In genomic region chr5:142815469-142815868, GRCh38 we compare ENCODE assay signal across 19 cellular contexts. TPM values are rescaled to one million over a fixed set of nuclear protein-coding genes. Genes with fewer than 3 reads are reported as not detected.
DNase-seq lines count a peak whose midpoint lies in the region; ATAC-seq, FAIRE-seq and TF ChIP-seq lines count a peak whose summit lies in the region.
"Had no signal": no experiment of that assay in that cellular context is flagged by ENCODE, and none has a peak within 500 bp of the region (broad histone marks: within the 10 kb centered on the region; RNA-seq: fewer than 3 reads in every experiment).

No MANE protein-coding gene starts in this region.

- RAD21 ChIA-PET in HCT116 (lab: Charles Lee; ENCODE audit: low non-redundant PET in 1 of 2, low total read pairs in 2 of 2, uncharacterized antibody in 2 of 2, unreplicated experiment in 2 of 2): no interaction called here

- H3K79me2 ChIP-seq in HCT116 (ENCODE audit: insufficient read depth, low read length) (peaks cover 14% of the 10 kb centered on the region; the same call in 1 of the 2 replicates), K562 (ENCODE audit: control insufficient read depth, insufficient read depth, low read length) (no peaks in the 10 kb centered on the region), parathyroid adenoma (peaks cover 8% of the 10 kb centered on the region)

- H3K4me3 ChIP-seq in HCT116 (replicated peaks in 1 of 2; ENCODE audit: low read depth in 1 of 2, low read length in 2 of 2): no peak overlapping the region
- no peak overlapping the region for H3K4me3 ChIP-seq in K562
- no peak overlapping the region for H3K4me3 ChIP-seq in parathyroid adenoma (ENCODE audit: low read depth, low read length)
- H3K4me3 ChIP-seq: GM12878 had no signal

- H3K4me1 Mint-ChIP-seq in activated naive CD4-positive, alpha-beta T cell treated with anti-CD3 and anti-CD28 coated beads, Interleukin-2, amount 10 ng/mL, durations not matched to agents 7 days and 5 days: peaks cover 3% of the 10 kb centered on the region

- H3K36me3 ChIP-seq in HCT116 (ENCODE audit: control insufficient read depth in 1 of 2, insufficient read depth in 2 of 2, low read length in 2 of 2) (no peaks in the 10 kb centered on the region), K562 (ENCODE audit: control insufficient read depth, insufficient read depth, low read length) (no peaks in the 10 kb centered on the region), parathyroid adenoma (ENCODE audit: control insufficient read depth, insufficient read depth, low read length) (no peaks in the 10 kb centered on the region)

- TF ChIP-seq RAD21 in HCT116 (IDR thresholded peaks at IDR 0.05; ENCODE audit: low read depth): no peak
- no peak for TF ChIP-seq RAD21 in K562 (CRISPR knock-in tag; conservative IDR thresholded peaks at IDR 0.05 in 1 of 2, IDR thresholded peaks at IDR 0.05 in 1 of 2)

- H3K27me3 ChIP-seq in HCT116 (ENCODE audit: insufficient read depth, low read length) (no peaks in the 10 kb centered on the region), K562 (ENCODE audit: control insufficient read depth in 2 of 2, insufficient read depth in 2 of 2, low read length in 2 of 2) (peaks cover 4% of the 10 kb centered on the region in 2 experiments; a peak in 2 of 5 replicates), parathyroid adenoma (ENCODE audit: control insufficient read depth, insufficient read depth, low read length) (no peaks in the 10 kb centered on the region)

- H3K9me3 ChIP-seq in HCT116 (ENCODE audit: control insufficient read depth in 1 of 2, insufficient read depth in 1 of 2, low read depth in 1 of 2, low read length in 2 of 2) (no peaks in the 10 kb centered on the region), K562 (replicated peaks; ENCODE audit: control insufficient read depth, insufficient read depth, low read depth, low read length) (no peaks in the 10 kb centered on the region), parathyroid adenoma (ENCODE audit: control insufficient read depth, low read length) (no peaks in the 10 kb centered on the region)

- H3K27ac ChIP-seq in HCT116 (ENCODE audit: low read depth, low read length) (peak overlapping the region; percentile 89; the same call in 1 of the 2 replicates), K562 (ENCODE audit: extremely low read depth, low read depth, low read length) (no peak overlapping the region), parathyroid adenoma (peak overlapping the region; percentile 84)
- H3K27ac ChIP-seq: KMS-11 had no signal

- no peaks in the 10 kb centered on the region for H4K20me1 ChIP-seq in HCT116 (ENCODE audit: insufficient read depth)
- H4K20me1 ChIP-seq in K562 (replicated peaks; ENCODE audit: control insufficient read depth, insufficient read depth, low read length): no peaks in the 10 kb centered on the region

- H3K9me3 Mint-ChIP-seq in activated naive CD4-positive, alpha-beta T cell treated with anti-CD3 and anti-CD28 coated beads, Interleukin-2, amount 10 ng/mL, durations not matched to agents 7 days and 5 days: no peaks in the 10 kb centered on the region
- no peaks in the 10 kb centered on the region for H3K9me3 Mint-ChIP-seq in activated naive CD4-positive, alpha-beta T cell treated with anti-CD3 and anti-CD28 coated beads, Interleukin-2, amount 50 U/mL, for 72 hours
- H3K9me3 Mint-ChIP-seq: IgD-negative memory B cell had no signal

- ATAC-seq in activated naive CD4-positive, alpha-beta T cell treated with anti-CD3 and anti-CD28 coated beads, Interleukin-2, amount 50 U/mL, for 72 hours: no peak
- ATAC-seq in HCT116 (no peak), K562 (no peak), HG03571 (IDR thresholded peaks at IDR 0.05; ENCODE audit: unreplicated experiment) (no peak), GM19452 (IDR thresholded peaks at IDR 0.05; ENCODE audit: unreplicated experiment) (no peak), HG03354 (IDR thresholded peaks at IDR 0.05; ENCODE audit: poor library complexity, severe bottlenecking, unreplicated experiment) (no peak)
- ATAC-seq: GM12878 had no signal

- no peak overlapping the region for H2AFZ ChIP-seq in HCT116 (ENCODE audit: low read depth, low read length, poor library complexity, severe bottlenecking)
- H2AFZ ChIP-seq in K562 (ENCODE audit: low read depth, low read length): no peak overlapping the region
- no peak overlapping the region for H2AFZ ChIP-seq in parathyroid adenoma

- POLR2A ChIA-PET in HCT116 (lab: Charles Lee): no interaction called here
- POLR2A ChIA-PET in K562 (lab: Yijun Ruan, JAX): no interaction called here

- TF ChIP-seq CTCF in HCT116 (IDR thresholded peaks at IDR 0.05 in 2 of 3, conservative IDR thresholded peaks at IDR 0.05 in 1 of 3; ENCODE audit: borderline replicate concordance in 1 of 3, insufficient read depth in 1 of 3, low read depth in 2 of 3, low read length in 2 of 3) (no peak), K562 (IDR thresholded peaks at IDR 0.05 in 2 of 3, conservative IDR thresholded peaks at IDR 0.05 in 1 of 3; ENCODE audit: insufficient read depth in 2 of 3, low read depth in 1 of 3, low read length in 3 of 3) (no peak), parathyroid adenoma (IDR thresholded peaks at IDR 0.05) (no peak)

- no peaks in the 10 kb centered on the region for H3K9me2 ChIP-seq in HCT116 (ENCODE audit: insufficient read depth)

- in situ Hi-C loops in K562 (cut with MboI): no loop called here

- CTCF ChIA-PET in activated naive CD4-positive, alpha-beta T cell treated with anti-CD3 and anti-CD28 coated beads, Interleukin-2, amount 10 ng/mL, durations not matched to agents 7 days and 5 days (lab: Charles Lee): interaction anchor here (1.0 kb wide), 1 partner anchor 51 kb away, joined by 3 read pairs; no protein-coding TSS in a partner anchor
- CTCF ChIA-PET in HCT116 (lab: Charles Lee): no interaction called here
- CTCF ChIA-PET in K562 (lab: Yijun Ruan, JAX; ENCODE audit: low intra/inter-chr PET ratio): interaction anchor here (0.6 kb wide), 2 partner anchors 45 to 121 kb away, joined by 3 to 5 read pairs; partner anchors contain the start of gene ARHGAP26

- 3% methylated on average over 2 of the region's 2 CpGs for WGBS in K562 (ENCODE audit: insufficient coverage, low coverage, missing lambda C conversion rate)

- intact Hi-C loops in HCT116 (cut with micrococcal nuclease) (no loop called here), K562 (cut with micrococcal nuclease) (no loop called here)

- no TSS peak for BruUV-seq in HCT116 (replicated peaks; lab: Mats Ljungman, UMichigan)
- no TSS peak for BruUV-seq in K562 (replicated peaks; lab: Mats Ljungman, UMichigan)

- peak overlapping the region; percentile 60 for H3K27ac Mint-ChIP-seq in activated naive CD4-positive, alpha-beta T cell treated with anti-CD3 and anti-CD28 coated beads, Interleukin-2, amount 10 ng/mL, durations not matched to agents 7 days and 5 days
- H3K27ac Mint-ChIP-seq in activated naive CD4-positive, alpha-beta T cell treated with anti-CD3 and anti-CD28 coated beads, Interleukin-2, amount 50 U/mL, for 72 hours: no peak overlapping the region
- H3K27ac Mint-ChIP-seq: B cell, IgD-negative memory B cell had no signal

- peaks cover 63 to 67% of the 10 kb centered on the region in 2 experiments for H3K4me1 ChIP-seq in HCT116 (ENCODE audit: control insufficient read depth in 1 of 2, insufficient read depth in 2 of 2, low read length in 2 of 2)
- no peaks in the 10 kb centered on the region for H3K4me1 ChIP-seq in K562 (replicated peaks in 1 of 2; ENCODE audit: control insufficient read depth in 2 of 2, insufficient read depth in 2 of 2, low read length in 2 of 2)
- peaks cover 3% of the 10 kb centered on the region for H3K4me1 ChIP-seq in parathyroid adenoma

- no peak for TF ChIP-seq EP300 in K562 (IDR thresholded peaks at IDR 0.05; ENCODE audit: low read length)

- no peak for FAIRE-seq in K562 (lab: Jason Lieb, UNC)
- FAIRE-seq: GM12878 had no signal

- DNase-seq in activated naive CD4-positive, alpha-beta T cell treated with anti-CD3 and anti-CD28 coated beads, Interleukin-2, amount 10 ng/mL, durations not matched to agents 7 days and 5 days: no peak
- no peak for DNase-seq in activated naive CD4-positive, alpha-beta T cell treated with anti-CD3 and anti-CD28 coated beads, Interleukin-2, amount 50 U/mL, for 72 hours (ENCODE audit: low spot score in 2 of 2)
- DNase-seq in HCT116 (ENCODE audit: low read depth, low spot score) (no peak), K562 (ENCODE audit: extremely low read depth in 1 of 4, low spot score in 3 of 4) (no peak)
- DNase-seq: ACHN, C1 segment of cervical spinal cord, DMS 273 treated with DMSO at 0.1 percent for 48 hours, DMS79, GOT3, HCEC 1CT had no signal

- H3K27me3 Mint-ChIP-seq in activated naive CD4-positive, alpha-beta T cell treated with anti-CD3 and anti-CD28 coated beads, Interleukin-2, amount 10 ng/mL, durations not matched to agents 7 days and 5 days: no peaks in the 10 kb centered on the region
- H3K27me3 Mint-ChIP-seq: B cell, IgD-negative memory B cell had no signal

- H3K9me1 ChIP-seq in K562 (ENCODE audit: control insufficient read depth, insufficient read depth, low read length): no peaks in the 10 kb centered on the region

- no peak overlapping the region for H3K4me2 ChIP-seq in HCT116 (ENCODE audit: low read length)
- no peak overlapping the region for H3K4me2 ChIP-seq in K562 (ENCODE audit: insufficient read depth, low read length)
- no peak overlapping the region for H3K4me2 ChIP-seq in parathyroid adenoma (ENCODE audit: low read length)
- H3K4me2 ChIP-seq: KMS-11 had no signal

- TF ChIP-seq POLR2A in HCT116 (IDR thresholded peaks at IDR 0.05; ENCODE audit: borderline replicate concordance, extremely low read depth, insufficient read depth, insufficient read length) (no peak), K562 (conservative IDR thresholded peaks at IDR 0.05) (no peak)

- H3K36me3 Mint-ChIP-seq in activated naive CD4-positive, alpha-beta T cell treated with anti-CD3 and anti-CD28 coated beads, Interleukin-2, amount 10 ng/mL, durations not matched to agents 7 days and 5 days: no peaks in the 10 kb centered on the region
- peaks cover 6 to 10% of the 10 kb centered on the region in 2 donors for H3K36me3 Mint-ChIP-seq in activated naive CD4-positive, alpha-beta T cell treated with anti-CD3 and anti-CD28 coated beads, Interleukin-2, amount 50 U/mL, for 72 hours

- no peak overlapping the region for H3K4me3 Mint-ChIP-seq in activated naive CD4-positive, alpha-beta T cell treated with anti-CD3 and anti-CD28 coated beads, Interleukin-2, amount 10 ng/mL, durations not matched to agents 7 days and 5 days
- H3K4me3 Mint-ChIP-seq: B cell, IgD-negative memory B cell had no signal

- H3K9ac ChIP-seq in HCT116 (ENCODE audit: low read length): no peak overlapping the region
- no peak overlapping the region for H3K9ac ChIP-seq in K562 (ENCODE audit: insufficient read depth in 1 of 2, low read depth in 2 of 2, low read length in 2 of 2)
- H3K9ac ChIP-seq in parathyroid adenoma: no peak overlapping the region
- H3K9ac ChIP-seq: KMS-11 had no signal

RNA-seq across cellular contexts. Expression of gene ARHGAP26, which starts 45.3 kb away (rescaled TPM):
- 10 to 100 TPM; 15.7 to 23.4 TPM for total RNA-seq in activated naive CD4-positive, alpha-beta T cell treated with anti-CD3 and anti-CD28 coated beads, Interleukin-2, amount 50 U/mL, for 72 hours
- 34.5 TPM for total RNA-seq in HCT116 (2021; ENCODE audit: unreplicated experiment)
- 8.3 and 11.5 TPM in 2 replicates for polyA plus RNA-seq in HCT116 (2012)
- 4.3 and 6.8 TPM in 2 replicates for total RNA-seq in K562 (2011; cell fraction: chromatin; rRNA removed; ENCODE audit: low replicate concordance)
- total RNA-seq in K562 (2011; cell fraction: nucleolus; rRNA removed): 1.7 and 2.0 TPM in 2 replicates
- total RNA-seq in K562 (2011; cell fraction: nucleoplasm; rRNA removed): 2.0 and 4.5 TPM in 2 replicates
- total RNA-seq in K562 (2014; rRNA removed): 0.18 and 0.29 TPM in 2 replicates
- total RNA-seq in K562 (2014; rRNA removed; fragmentation: Illumina TruSeq; extraction: Trizol): 0.69 and 1.1 TPM in 2 replicates
- total RNA-seq in K562 (2015; rRNA removed; fragmentation: Illumina TruSeq; extraction: Trizol): 0.34 and 0.69 TPM in 2 replicates
- total RNA-seq in K562 (2021): 0.92 and 1.1 TPM in 2 replicates
- polyA plus RNA-seq in K562 (2011; rRNA removed): 0.11 and 0.13 TPM in 2 replicates
- 0.13 and 0.18 TPM in 2 replicates for polyA plus RNA-seq in K562 (2011; cell fraction: cytosol; rRNA removed)
- 0.21 and 0.70 TPM in 2 replicates for polyA plus RNA-seq in K562 (2011; cell fraction: nucleus; rRNA removed)
- 0.55 and 2.4 TPM in 2 replicates for polyA plus RNA-seq in K562 (2012)
- 0.55 and 1.0 TPM in 2 replicates for polyA plus RNA-seq in K562 (2014; fragmentation: Illumina TruSeq; extraction: Trizol)
- under 1 TPM; 0.23 to 0.53 TPM for polyA plus RNA-seq in K562 (2014; fragmentation: Nextera tagmentation; extraction: Ambion mirVana)
- polyA plus RNA-seq in K562 (2014; rRNA removed): 0.40 and 0.56 TPM in 2 replicates
- polyA minus RNA-seq in K562 (2011; rRNA and poly(A)+ RNA removed): 0.90 and 1.4 TPM in 2 replicates
- polyA minus RNA-seq in K562 (2011; cell fraction: cytosol; rRNA and poly(A)+ RNA removed): 0.86 TPM in 1 of 2 replicates, not detected in the other
- polyA minus RNA-seq in K562 (2011; cell fraction: nucleus; rRNA and poly(A)+ RNA removed): 1.3 and 2.3 TPM in 2 replicates
- total RNA-seq: G401 had no signal
